In the genomic region with DNA sequence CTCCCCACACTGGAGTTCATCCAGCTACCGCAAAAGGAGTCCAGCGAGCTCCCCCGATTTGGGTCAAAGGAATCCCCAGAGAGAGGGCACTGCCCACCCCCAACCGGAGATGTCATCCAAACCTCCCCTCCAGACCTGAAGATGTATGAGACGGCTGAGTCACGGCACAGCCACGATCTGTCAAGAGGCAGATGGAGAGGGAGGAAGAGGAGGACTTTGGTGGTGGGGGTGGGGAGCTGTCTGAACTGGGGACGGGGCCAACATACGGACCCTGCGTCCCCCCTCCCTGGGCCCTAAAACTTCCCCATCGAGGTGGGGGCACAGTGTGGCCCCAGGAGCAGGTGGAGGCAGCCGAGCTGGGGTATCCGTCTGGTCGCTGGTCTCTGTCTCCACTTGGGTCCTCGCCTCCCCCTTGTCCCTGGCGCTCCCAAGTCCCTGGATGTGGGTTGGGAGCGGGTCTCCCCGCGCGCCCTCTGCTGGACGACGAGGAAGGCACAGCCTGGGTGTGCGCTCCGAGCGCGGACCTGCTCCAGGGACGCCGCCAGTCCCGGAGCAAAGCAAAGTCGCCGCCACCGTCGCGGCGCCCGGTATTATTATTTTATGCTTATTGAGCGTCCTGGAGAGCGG, we compare ENCODE assay signal across 1 cellular context.
TF ChIP-seq lines count a peak whose summit lies in the region.

No MANE protein-coding gene starts in this region.

TF ChIP-seq in HEK293, 187 proteins besides CTCF, POLR2A, EP300 and RAD21 (continued from another document and continues in another):
- TF ChIP-seq, protein P1, sequence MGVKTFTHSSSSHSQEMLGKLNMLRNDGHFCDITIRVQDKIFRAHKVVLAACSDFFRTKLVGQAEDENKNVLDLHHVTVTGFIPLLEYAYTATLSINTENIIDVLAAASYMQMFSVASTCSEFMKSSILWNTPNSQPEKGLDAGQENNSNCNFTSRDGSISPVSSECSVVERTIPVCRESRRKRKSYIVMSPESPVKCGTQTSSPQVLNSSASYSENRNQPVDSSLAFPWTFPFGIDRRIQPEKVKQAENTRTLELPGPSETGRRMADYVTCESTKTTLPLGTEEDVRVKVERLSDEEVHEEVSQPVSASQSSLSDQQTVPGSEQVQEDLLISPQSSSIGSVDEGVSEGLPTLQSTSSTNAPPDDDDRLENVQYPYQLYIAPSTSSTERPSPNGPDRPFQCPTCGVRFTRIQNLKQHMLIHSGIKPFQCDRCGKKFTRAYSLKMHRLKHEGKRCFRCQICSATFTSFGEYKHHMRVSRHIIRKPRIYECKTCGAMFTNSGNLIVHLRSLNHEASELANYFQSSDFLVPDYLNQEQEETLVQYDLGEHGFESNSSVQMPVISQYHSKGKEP (tag by site-specific recombination; IDR thresholded peaks at IDR 0.05), result no peak; the same call in 1 of the 2 replicates
- TF ChIP-seq ZNF514 (tag by site-specific recombination; IDR thresholded peaks at IDR 0.05), result no peak
- no peak for TF ChIP-seq TSHZ1 (tag by site-specific recombination; IDR thresholded peaks at IDR 0.05; ENCODE audit: borderline replicate concordance)
- TF ChIP-seq ZBTB8A (tag by site-specific recombination; IDR thresholded peaks at IDR 0.05), result no peak
- peak; percentile 74; the same call in 1 of the 2 replicates for TF ChIP-seq ZSCAN5A (tag by site-specific recombination; IDR thresholded peaks at IDR 0.05)
- TF ChIP-seq ZNF701 (tag by site-specific recombination; IDR thresholded peaks at IDR 0.05), result no peak
- TF ChIP-seq, protein P2, sequence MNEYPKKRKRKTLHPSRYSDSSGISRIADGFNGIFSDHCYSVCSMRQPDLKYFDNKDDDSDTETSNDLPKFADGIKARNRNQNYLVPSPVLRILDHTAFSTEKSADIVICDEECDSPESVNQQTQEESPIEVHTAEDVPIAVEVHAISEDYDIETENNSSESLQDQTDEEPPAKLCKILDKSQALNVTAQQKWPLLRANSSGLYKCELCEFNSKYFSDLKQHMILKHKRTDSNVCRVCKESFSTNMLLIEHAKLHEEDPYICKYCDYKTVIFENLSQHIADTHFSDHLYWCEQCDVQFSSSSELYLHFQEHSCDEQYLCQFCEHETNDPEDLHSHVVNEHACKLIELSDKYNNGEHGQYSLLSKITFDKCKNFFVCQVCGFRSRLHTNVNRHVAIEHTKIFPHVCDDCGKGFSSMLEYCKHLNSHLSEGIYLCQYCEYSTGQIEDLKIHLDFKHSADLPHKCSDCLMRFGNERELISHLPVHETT (tag by site-specific recombination; IDR thresholded peaks at IDR 0.05), result 0 out of 2 replicates have a peak, but pooled peaks have one; percentile 41
- TF ChIP-seq ZNF501 (tag by site-specific recombination; IDR thresholded peaks at IDR 0.05), result peak; percentile 52; the same call in 1 of the 2 replicates
- no peak for TF ChIP-seq ZNF571 (tag by site-specific recombination; IDR thresholded peaks at IDR 0.05)
- peak; percentile 78; the same call in 1 of the 2 replicates for TF ChIP-seq KLF8 (tag by site-specific recombination; IDR thresholded peaks at IDR 0.05)
- TF ChIP-seq ZNF24 (tag by site-specific recombination; IDR thresholded peaks at IDR 0.05), result 0 out of 2 replicates have a peak, but pooled peaks have one; percentile 45
- TF ChIP-seq ZNF292 (tag by site-specific recombination; IDR thresholded peaks at IDR 0.05; ENCODE audit: borderline replicate concordance, low read depth), result no peak
- TF ChIP-seq GLI4 (tag by site-specific recombination; IDR thresholded peaks at IDR 0.05), result 0 out of 2 replicates have a peak, but pooled peaks have one; percentile 36
- TF ChIP-seq ZNF138 (tag by site-specific recombination; IDR thresholded peaks at IDR 0.05; ENCODE audit: borderline replicate concordance), result 0 out of 2 replicates have a peak, but pooled peaks have one; percentile 5
- TF ChIP-seq ZNF664 (tag by site-specific recombination; IDR thresholded peaks at IDR 0.05), result no peak
- no peak for TF ChIP-seq ZNF362 (tag by site-specific recombination; IDR thresholded peaks at IDR 0.05)
- TF ChIP-seq ZNF175 (tag by site-specific recombination; IDR thresholded peaks at IDR 0.05), result no peak
- TF ChIP-seq ZNF335 (tag by site-specific recombination; conservative IDR thresholded peaks at IDR 0.05), result peak; percentile 91
- TF ChIP-seq MZF1 (tag by site-specific recombination; IDR thresholded peaks at IDR 0.05; ENCODE audit: borderline replicate concordance), result peak; percentile 76; the same call in 1 of the 2 replicates
- TF ChIP-seq, protein P3, sequence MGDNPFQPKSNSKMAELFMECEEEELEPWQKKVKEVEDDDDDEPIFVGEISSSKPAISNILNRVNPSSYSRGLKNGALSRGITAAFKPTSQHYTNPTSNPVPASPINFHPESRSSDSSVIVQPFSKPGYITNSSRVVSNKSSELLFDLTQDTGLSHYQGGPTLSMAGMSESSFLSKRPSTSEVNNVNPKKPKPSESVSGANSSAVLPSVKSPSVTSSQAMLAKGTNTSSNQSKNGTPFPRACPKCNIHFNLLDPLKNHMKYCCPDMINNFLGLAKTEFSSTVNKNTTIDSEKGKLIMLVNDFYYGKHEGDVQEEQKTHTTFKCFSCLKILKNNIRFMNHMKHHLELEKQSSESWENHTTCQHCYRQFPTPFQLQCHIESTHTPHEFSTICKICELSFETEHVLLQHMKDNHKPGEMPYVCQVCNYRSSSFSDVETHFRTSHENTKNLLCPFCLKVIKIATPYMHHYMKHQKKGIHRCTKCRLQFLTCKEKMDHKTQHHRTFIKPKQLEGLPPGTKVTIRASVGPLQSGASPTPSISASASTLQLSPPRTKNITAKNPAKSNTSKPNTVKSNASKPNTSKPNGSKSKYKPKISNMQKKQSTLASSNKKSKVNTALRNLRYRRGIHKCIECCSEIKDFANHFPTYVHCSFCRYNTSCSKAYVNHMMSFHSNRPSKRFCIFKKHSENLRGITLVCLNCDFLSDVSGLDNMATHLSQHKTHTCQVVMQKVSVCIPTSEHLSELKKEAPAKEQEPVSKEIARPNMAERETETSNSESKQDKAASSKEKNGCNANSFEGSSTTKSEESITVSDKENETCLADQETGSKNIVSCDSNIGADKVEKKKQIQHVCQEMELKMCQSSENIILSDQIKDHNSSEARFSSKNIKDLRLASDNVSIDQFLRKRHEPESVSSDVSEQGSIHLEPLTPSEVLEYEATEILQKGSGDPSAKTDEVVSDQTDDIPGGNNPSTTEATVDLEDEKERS (tag by site-specific recombination; IDR thresholded peaks at IDR 0.05), result no peak
- TF ChIP-seq ZBTB11 (tag by site-specific recombination; conservative IDR thresholded peaks at IDR 0.05; ENCODE audit: low read depth), result 0 out of 2 replicates have a peak, but pooled peaks have one; percentile 24
- TF ChIP-seq, protein P4, sequence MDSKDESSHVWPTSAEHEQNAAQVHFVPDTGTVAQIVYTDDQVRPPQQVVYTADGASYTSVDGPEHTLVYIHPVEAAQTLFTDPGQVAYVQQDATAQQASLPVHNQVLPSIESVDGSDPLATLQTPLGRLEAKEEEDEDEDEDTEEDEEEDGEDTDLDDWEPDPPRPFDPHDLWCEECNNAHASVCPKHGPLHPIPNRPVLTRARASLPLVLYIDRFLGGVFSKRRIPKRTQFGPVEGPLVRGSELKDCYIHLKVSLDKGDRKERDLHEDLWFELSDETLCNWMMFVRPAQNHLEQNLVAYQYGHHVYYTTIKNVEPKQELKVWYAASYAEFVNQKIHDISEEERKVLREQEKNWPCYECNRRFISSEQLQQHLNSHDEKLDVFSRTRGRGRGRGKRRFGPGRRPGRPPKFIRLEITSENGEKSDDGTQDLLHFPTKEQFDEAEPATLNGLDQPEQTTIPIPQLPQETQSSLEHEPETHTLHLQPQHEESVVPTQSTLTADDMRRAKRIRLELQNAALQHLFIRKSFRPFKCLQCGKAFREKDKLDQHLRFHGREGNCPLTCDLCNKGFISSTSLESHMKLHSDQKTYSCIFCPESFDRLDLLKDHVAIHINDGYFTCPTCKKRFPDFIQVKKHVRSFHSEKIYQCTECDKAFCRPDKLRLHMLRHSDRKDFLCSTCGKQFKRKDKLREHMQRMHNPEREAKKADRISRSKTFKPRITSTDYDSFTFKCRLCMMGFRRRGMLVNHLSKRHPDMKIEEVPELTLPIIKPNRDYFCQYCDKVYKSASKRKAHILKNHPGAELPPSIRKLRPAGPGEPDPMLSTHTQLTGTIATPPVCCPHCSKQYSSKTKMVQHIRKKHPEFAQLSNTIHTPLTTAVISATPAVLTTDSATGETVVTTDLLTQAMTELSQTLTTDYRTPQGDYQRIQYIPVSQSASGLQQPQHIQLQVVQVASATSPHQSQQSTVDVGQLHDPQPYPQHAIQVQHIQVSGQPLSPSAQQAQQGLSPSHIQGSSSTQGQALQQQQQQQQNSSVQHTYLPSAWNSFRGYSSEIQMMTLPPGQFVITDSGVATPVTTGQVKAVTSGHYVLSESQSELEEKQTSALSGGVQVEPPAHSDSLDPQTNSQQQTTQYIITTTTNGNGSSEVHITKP (tag by site-specific recombination; IDR thresholded peaks at IDR 0.05), result peak; percentile 92
- TF ChIP-seq ZNF548 (tag by site-specific recombination; IDR thresholded peaks at IDR 0.05), result no peak
- TF ChIP-seq TCF7L2 (IDR thresholded peaks at IDR 0.05; ENCODE audit: borderline replicate concordance, low read depth, low read length), result peak; percentile 75; the same call in 1 of the 2 replicates
- no peak for TF ChIP-seq ZNF280C (tag by site-specific recombination; IDR thresholded peaks at IDR 0.05)
- TF ChIP-seq ZFP69B (tag by site-specific recombination; IDR thresholded peaks at IDR 0.05), result peak; percentile 39; the same call in 1 of the 2 replicates
